Comparison of ENCODE assay signal across 12 cellular contexts in genomic region chr2:101679801-101680487, GRCh38.
"Had no signal": no experiment of that assay in that cellular context is flagged by ENCODE, and none has a peak within 500 bp of the region (broad histone marks: within the 10 kb centered on the region; RNA-seq: fewer than 3 reads in every experiment).

No MANE protein-coding gene starts in this region.

- H3K27ac ChIP-seq: esophagus squamous epithelium, heart right ventricle, left lung, upper lobe of right lung had no signal

- H3K4me3 ChIP-seq: esophagus squamous epithelium, heart right ventricle, left lung, upper lobe of right lung had no signal

- H3K27me3 ChIP-seq: esophagus squamous epithelium, heart right ventricle, left lung, upper lobe of right lung had no signal

- H3K4me1 ChIP-seq: esophagus squamous epithelium, heart right ventricle, left lung, upper lobe of right lung had no signal

- H3K36me3 ChIP-seq: esophagus squamous epithelium, heart right ventricle, left lung, upper lobe of right lung had no signal

- H3K9me3 ChIP-seq: esophagus squamous epithelium, left lung, upper lobe of right lung had no signal

- DNase-seq: activated B cell treated with CpG ODN at 0.5 μM for 24 hours; activated CD4-positive, alpha-beta T cell treated with anti-CD3 and anti-CD28 coated beads, Interleukin-2, amount 10 ng/mL, durations not matched to agents 24 days and 14 days; activated naive CD4-positive, alpha-beta T cell treated with anti-CD3 and anti-CD28 coated beads for 36 hours; activated T-cell treated with anti-CD3 and anti-CD28 coated beads for 4 hours; cerebellar nuclear complex; esophagus squamous epithelium; heart right ventricle; left lung; stimulated activated CD4-positive, alpha-beta T cell treated with anti-CD3 and anti-CD28 coated beads, Interleukin-2, amount 100 ng/mL, for 48 hours; stimulated activated CD8-positive, alpha-beta memory T cell treated with anti-CD3 and anti-CD28 coated beads, Interleukin-4, amount 100 ng/mL, for 48 hours; upper lobe of right lung had no signal

- ATAC-seq: activated T-helper 17 cell treated with anti-CD3 and anti-CD28 coated beads, Interleukin-2, amount 50 U/mL, for 72 hours; heart right ventricle; upper lobe of right lung had no signal
